In the genomic region with DNA sequence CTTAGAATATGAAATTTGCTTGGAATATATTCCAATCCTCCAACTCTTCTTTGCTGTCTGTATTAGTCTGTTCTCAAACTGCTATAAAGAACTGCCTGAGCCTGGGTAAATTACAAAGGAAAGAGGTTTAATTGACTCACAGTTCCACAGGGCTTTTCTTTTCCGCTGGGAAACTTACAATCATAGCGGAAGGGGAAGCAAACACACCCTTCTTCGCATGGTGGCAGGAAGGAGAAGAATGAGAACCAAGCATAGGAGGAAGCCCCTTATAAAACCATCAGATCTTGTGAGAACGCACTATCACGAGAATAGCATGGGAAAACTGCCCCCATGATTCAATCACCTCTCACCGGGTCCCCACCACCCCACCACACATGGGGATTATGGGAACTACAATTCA, we compare ENCODE assay signal across 22 cellular contexts.
"Had no signal": no experiment of that assay in that cellular context is flagged by ENCODE, and none has a peak within 500 bp of the region (broad histone marks: within the 10 kb centered on the region; RNA-seq: fewer than 3 reads in every experiment).

No MANE protein-coding gene starts in this region.

- H3K36me3 ChIP-seq: ascending aorta had no signal

- DNase-seq: activated CD4-positive, alpha-beta memory T cell treated with anti-CD3 and anti-CD28 coated beads, Interleukin-2, amount 10 ng/mL, durations not matched to agents 7 days and 5 days; activated CD4-positive, alpha-beta T cell treated with anti-CD3 and anti-CD28 coated beads for 36 hours; activated CD4-positive, alpha-beta T cell treated with anti-CD3 and anti-CD28 coated beads, Interleukin-2, amount 50 U/mL, for 1 hour; activated naive CD8-positive, alpha-beta T cell treated with anti-CD3 and anti-CD28 coated beads, Interleukin-2, amount 50 U/mL, for 24 hours; activated T-cell treated with anti-CD3 and anti-CD28 coated beads for 4 hours; activated T-cell treated with anti-CD3 and anti-CD28 coated beads, Interleukin-2, amount 50 U/mL, for 48 hours; amniotic stem cell; Kasumi-1; KBM-7; NCI-H146; NCI-H187 treated with DMSO at 0.1 percent for 48 hours; NCI-H2081 treated with DMSO at 0.1 percent for 48 hours; NCI-H446; NCI-H524; PC-3; SHP77 treated with DMSO at 0.1 percent for 48 hours; T-helper 2 cell; T1000; WERI-Rb-1 had no signal

- H3K9me3 ChIP-seq: ascending aorta had no signal

- H3K4me3 ChIP-seq: ascending aorta had no signal

- H3K27me3 ChIP-seq: ascending aorta had no signal

- H3K9me3 Mint-ChIP-seq: activated naive CD4-positive, alpha-beta T cell treated with anti-CD3 and anti-CD28 coated beads, Interleukin-2, amount 50 U/mL, for 72 hours; activated naive CD8-positive, alpha-beta T cell treated with anti-CD3 and anti-CD28 coated beads, Interleukin-2, amount 50 U/mL, for 24 hours; brain had no signal

- H3K4me1 ChIP-seq: ascending aorta had no signal

- H3K27ac ChIP-seq: ascending aorta, WERI-Rb-1 had no signal

- H3K27me3 Mint-ChIP-seq: activated CD4-positive, alpha-beta memory T cell treated with anti-CD3 and anti-CD28 coated beads, Interleukin-2, amount 10 ng/mL, durations not matched to agents 7 days and 5 days; activated CD4-positive, alpha-beta T cell treated with anti-CD3 and anti-CD28 coated beads for 36 hours; activated naive CD8-positive, alpha-beta T cell treated with anti-CD3 and anti-CD28 coated beads, Interleukin-2, amount 50 U/mL, for 24 hours had no signal

- H3K4me3 Mint-ChIP-seq: activated CD4-positive, alpha-beta memory T cell treated with anti-CD3 and anti-CD28 coated beads, Interleukin-2, amount 10 ng/mL, durations not matched to agents 7 days and 5 days; activated CD4-positive, alpha-beta T cell treated with anti-CD3 and anti-CD28 coated beads for 36 hours; activated naive CD8-positive, alpha-beta T cell treated with anti-CD3 and anti-CD28 coated beads, Interleukin-2, amount 50 U/mL, for 24 hours; brain had no signal

- H3K27ac Mint-ChIP-seq: activated CD4-positive, alpha-beta memory T cell treated with anti-CD3 and anti-CD28 coated beads, Interleukin-2, amount 10 ng/mL, durations not matched to agents 7 days and 5 days; activated CD4-positive, alpha-beta T cell treated with anti-CD3 and anti-CD28 coated beads for 36 hours; activated naive CD4-positive, alpha-beta T cell treated with anti-CD3 and anti-CD28 coated beads, Interleukin-2, amount 50 U/mL, for 72 hours; activated naive CD8-positive, alpha-beta T cell treated with anti-CD3 and anti-CD28 coated beads, Interleukin-2, amount 50 U/mL, for 24 hours; brain had no signal

- ATAC-seq: activated CD4-positive, alpha-beta T cell treated with anti-CD3 and anti-CD28 coated beads for 36 hours; activated naive CD8-positive, alpha-beta T cell treated with anti-CD3 and anti-CD28 coated beads, Interleukin-2, amount 50 U/mL, for 24 hours; PC-3 had no signal
